20 cellular contexts compared by ENCODE assay signal in genomic region chr2:208000701-208001395, GRCh38.
"Had no signal": no experiment of that assay in that cellular context is flagged by ENCODE, and none has a peak within 500 bp of the region (broad histone marks: within the 10 kb centered on the region; RNA-seq: fewer than 3 reads in every experiment).

No MANE protein-coding gene starts in this region.

- H3K4me2 ChIP-seq: smooth muscle cell had no signal

- H3K27me3 ChIP-seq: gastroesophageal sphincter, heart left ventricle, right lobe of liver, upper lobe of left lung had no signal

- H3K27ac ChIP-seq: gastroesophageal sphincter, right lobe of liver, thoracic aorta, upper lobe of left lung had no signal

- H3K4me3 ChIP-seq: coronary artery, gastroesophageal sphincter, heart left ventricle, left ventricle myocardium inferior, right lobe of liver, smooth muscle cell, thoracic aorta, upper lobe of left lung had no signal

- H3K9me3 ChIP-seq: gastroesophageal sphincter, heart left ventricle, left ventricle myocardium inferior, right lobe of liver, thoracic aorta, upper lobe of left lung had no signal

- DNase-seq: activated CD4-positive, alpha-beta T cell treated with anti-CD3 and anti-CD28 coated beads for 36 hours; activated CD4-positive, alpha-beta T cell treated with anti-CD3 and anti-CD28 coated beads, Interleukin-2, amount 50 U/mL, for 48 hours; activated CD8-positive, alpha-beta memory T cell treated with anti-CD3 and anti-CD28 coated beads, Interleukin-2, amount 10 ng/mL, durations not matched to agents 7 days and 5 days; activated naive CD4-positive, alpha-beta T cell treated with anti-CD3 and anti-CD28 coated beads for 36 hours; activated T-cell treated with anti-CD3 and anti-CD28 coated beads, Interleukin-2, amount 50 U/mL, for 1 hour; aorta; heart left ventricle; immature natural killer cell; kidney glomerular epithelial cell; left ventricle myocardium inferior; right lobe of liver; stimulated activated CD4-positive, alpha-beta T cell treated with anti-CD3 and anti-CD28 coated beads, Interleukin-4, amount 100 ng/mL, for 1 hour; SW 1271; T-helper 2 cell; upper lobe of left lung had no signal

- ATAC-seq: activated CD4-positive, alpha-beta T cell treated with anti-CD3 and anti-CD28 coated beads for 36 hours; activated CD8-positive, alpha-beta memory T cell treated with anti-CD3 and anti-CD28 coated beads, Interleukin-2, amount 10 ng/mL, durations not matched to agents 7 days and 5 days; gastroesophageal sphincter; right lobe of liver; stimulated activated memory B cell treated with anti-CD40 and anti-IgM and Interleukin-4, amounts not matched to agents 10 μg/mL and 1 μg/mL and 100 μg/mL, for 72 hours had no signal
